Comparison of ENCODE assay signal across 20 cellular contexts in the genomic region with DNA sequence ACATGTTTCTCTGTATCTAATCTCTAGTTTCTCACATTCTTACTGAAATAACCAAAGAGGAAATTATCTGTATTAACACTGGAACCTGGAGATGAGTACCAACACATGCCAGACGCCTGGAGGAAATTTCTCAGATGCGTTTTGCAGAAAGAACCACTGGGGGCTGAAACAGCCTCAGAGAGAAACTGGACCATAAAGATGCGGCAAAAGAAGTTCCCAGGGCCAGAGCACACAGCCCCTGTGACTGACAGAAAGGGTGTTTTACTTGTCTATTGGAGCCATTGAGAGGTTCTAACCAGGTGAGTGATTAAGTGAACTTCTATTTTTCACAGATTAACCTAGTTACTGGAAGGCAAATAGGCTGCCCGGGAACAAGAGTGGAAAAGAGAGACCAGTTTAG.
"Had no signal": no experiment of that assay in that cellular context is flagged by ENCODE, and none has a peak within 500 bp of the region (broad histone marks: within the 10 kb centered on the region; RNA-seq: fewer than 3 reads in every experiment).

No MANE protein-coding gene starts in this region.

- H3K27ac ChIP-seq: SJSA1, SK-N-MC had no signal

- H3K4me3 ChIP-seq: SJSA1, SK-N-MC had no signal

- DNase-seq: IMR-90, Kasumi-1, KG1, MM.1S, NCI-H1092 treated with DMSO at 0.1 percent for 48 hours, NCI-H1436, NCI-H187, NCI-H2029, NCI-H2081 treated with DMSO at 0.1 percent for 48 hours, NCI-H2171, NCI-H226, NCI-H446, NCI-H510A, NCI-H524 treated with DMSO at 0.1 percent for 48 hours, NCI-H774, Right ventricle myocardium superior, RPMI8226, SIG-M5 had no signal

- H3K36me3 ChIP-seq: SJSA1 had no signal

- H3K27me3 ChIP-seq: SJSA1 had no signal

- H3K9me3 ChIP-seq: SJSA1 had no signal
